In the genomic region with DNA sequence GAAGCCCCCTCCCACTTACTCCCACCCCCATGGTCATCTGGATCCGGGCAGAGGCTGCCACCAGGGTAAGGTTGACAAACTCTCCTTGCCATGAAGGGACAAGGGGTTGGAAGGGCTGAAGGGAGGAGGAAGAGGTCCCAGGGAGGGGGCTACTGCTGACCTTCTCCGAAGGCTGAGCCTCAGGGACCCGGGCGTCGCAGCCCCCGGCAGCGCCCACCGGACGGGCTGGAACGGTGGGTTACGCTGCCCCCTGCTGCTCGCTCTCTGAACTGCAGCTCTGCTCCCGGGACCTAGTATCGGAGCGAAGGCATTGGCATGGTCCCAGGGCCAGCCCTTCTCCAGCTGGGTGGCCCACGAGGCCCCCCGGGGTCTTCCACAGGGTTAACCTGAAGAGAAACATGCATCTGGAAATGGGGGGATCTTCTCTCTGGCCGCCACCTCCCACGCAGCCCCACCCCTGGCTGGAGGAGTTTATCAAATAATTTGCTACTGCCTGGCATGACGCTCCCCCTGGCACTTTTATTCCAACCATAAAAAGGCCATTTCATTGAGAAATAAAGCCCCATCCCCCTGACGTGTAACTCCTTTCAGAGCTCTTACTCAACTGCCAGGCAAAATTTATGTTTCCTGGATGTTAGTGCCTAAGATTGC, we compare ENCODE assay signal across 8 cellular contexts.
DNase-seq lines count a peak whose midpoint lies in the region; ATAC-seq, FAIRE-seq and TF ChIP-seq lines count a peak whose summit lies in the region.

No MANE protein-coding gene starts in this region.

- 6% methylated on average over 20 to 21 of the region's 21 CpGs for WGBS in pancreas, 2 donors

- no peaks in the 10 kb centered on the region for H3K9me3 ChIP-seq in pancreas

- H3K4me3 ChIP-seq in fibroblast of pulmonary artery (replicated peaks; ENCODE audit: low read depth, low read length) = no peak overlapping the region
- H3K4me3 ChIP-seq in pancreas = peak overlapping the region in 1 of 4 donors; percentile 7

- no peak for FAIRE-seq in pancreas (lab: Jason Lieb, UNC)

- no peaks in the 10 kb centered on the region for H3K27me3 ChIP-seq in pancreas

- TF ChIP-seq CTCF in fibroblast of pulmonary artery (IDR thresholded peaks at IDR 0.05; ENCODE audit: low read length, missing control alignments) = peak; percentile 76
- peak; percentile 87 to 95 (median 92) for TF ChIP-seq CTCF in pancreas (IDR thresholded peaks at IDR 0.05)

- ATAC-seq in pancreas = peak; percentile 51 to 77 (median 57)
- no peak for ATAC-seq in GM18498 (IDR thresholded peaks at IDR 0.05; ENCODE audit: unreplicated experiment)

- H3K36me3 ChIP-seq in pancreas = no peaks in the 10 kb centered on the region

- intact Hi-C loops in pancreas (cut with DNase I) = no loop called here

- no peak overlapping the region for H3K27ac ChIP-seq in pancreas

- DNase-seq in NCI-H446 (lab: John Stamatoyannopoulos, UW) (peak; percentile 33 to 60), NCI-H446 treated with DMSO at 0.1 percent for 48 hours (lab: John Stamatoyannopoulos, UW) (no peak), NCI-H2196 (lab: John Stamatoyannopoulos, UW; ENCODE audit: unreplicated experiment) (peak; percentile 63), activated T-cell treated with anti-CD3 and anti-CD28 coated beads for 24 hours (ENCODE audit: low read depth) (peak; percentile 50), fibroblast of pulmonary artery (ENCODE audit: low read depth) (peak; percentile 31), pancreas (peak in 5 of 6 donors; percentile 36 to 86 (median 76)), NCI-H2171 (lab: John Stamatoyannopoulos, UW) (no peak)

- H3K4me1 ChIP-seq in pancreas = no peaks in the 10 kb centered on the region

Comparison
In these comparisons a context has a peak if more than half of its experiments do, and no peak if none do; other contexts are left out.
1. DNase-seq: peak in NCI-H446 (2 of 2), NCI-H2196 (single experiment), activated T-cell treated with anti-CD3 and anti-CD28 coated beads for 24 hours (single experiment), fibroblast of pulmonary artery (single experiment) and pancreas (5 of 6); none in NCI-H446 treated with DMSO at 0.1 percent for 48 hours (single experiment) and NCI-H2171 (single experiment).